In genomic region chr6:159106627-159107241, GRCh38 we compare ENCODE assay signal across 8 cellular contexts.
A peak's percentile ranks its signal among the peaks of the same experiment; 100 is the strongest.
DNase-seq lines count a peak whose midpoint lies in the region; ATAC-seq and TF ChIP-seq lines count a peak whose summit lies in the region.

No MANE protein-coding gene starts in this region.

- H3K4me3 Mint-ChIP-seq in CD4-positive, CD25-positive, alpha-beta regulatory T cell = peak overlapping the region; percentile 66 to 84 (median 82)

- H3K27ac Mint-ChIP-seq in CD4-positive, CD25-positive, alpha-beta regulatory T cell = peak overlapping the region; percentile 88 to 98 (median 92)

- DNase-seq in CD4-positive, CD25-positive, alpha-beta regulatory T cell = peak; percentile 82 to 97 (median 94)
- peak in 2 of 3 donors; percentile 90 to 95 for DNase-seq in Peyer's patch
- peak; percentile 82 for DNase-seq in activated T-helper 1 cell treated with Interleukin-2 at 50 U/mL for 16 hours (ENCODE audit: low read depth)
- DNase-seq in glomerular endothelial cell (ENCODE audit: extremely low read depth, low read depth, low spot score) = peak; percentile 44
- peak in 8 of 10 donors; percentile 53 to 95 (median 78) for DNase-seq in posterior cingulate gyrus
- DNase-seq in uterus = peak; percentile 49 to 52

- no peaks in the 10 kb centered on the region for H3K36me3 ChIP-seq in CD4-positive, CD25-positive, alpha-beta regulatory T cell (ENCODE audit: control insufficient read depth, insufficient read depth, low read length)
- H3K36me3 ChIP-seq in Peyer's patch = no peaks in the 10 kb centered on the region
- H3K36me3 ChIP-seq in uterus = no peaks in the 10 kb centered on the region

- no peaks in the 10 kb centered on the region for H3K9me3 ChIP-seq in CD4-positive, CD25-positive, alpha-beta regulatory T cell (ENCODE audit: control insufficient read depth in 2 of 2, low read length in 2 of 2)
- H3K9me3 ChIP-seq in Peyer's patch (no peaks in the 10 kb centered on the region), uterus (no peaks in the 10 kb centered on the region)

- H3K27me3 ChIP-seq in CD4-positive, CD25-positive, alpha-beta regulatory T cell (ENCODE audit: control insufficient read depth, insufficient read depth, low read length) = no peaks in the 10 kb centered on the region
- H3K27me3 ChIP-seq in Peyer's patch (no peaks in the 10 kb centered on the region), uterus (no peaks in the 10 kb centered on the region)

- H3K4me1 Mint-ChIP-seq in CD4-positive, CD25-positive, alpha-beta regulatory T cell = peaks cover 22 to 90% (median 60%) of the 10 kb centered on the region in 4 donors

- intact Hi-C loops in posterior cingulate gyrus (cut with DNase I) (loop anchor here (10.0 kb wide), 1 partner anchor 102 kb away; the partner anchor contains the start of gene RSPH3), uterus (cut with DNase I; ENCODE audit: low total_unique reads) (loop anchor here (10.0 kb wide), 1 partner anchor 62 kb away; the partner anchor contains the start of gene TAGAP)

- ATAC-seq in CD4-positive, CD25-positive, alpha-beta regulatory T cell (ENCODE audit: low read depth in 2 of 2) = peak; percentile 80 to 82
- peak; percentile 89 for ATAC-seq in GM19328 (IDR thresholded peaks at IDR 0.05; ENCODE audit: unreplicated experiment)
- ATAC-seq in HG03442 (IDR thresholded peaks at IDR 0.05; ENCODE audit: unreplicated experiment) = peak; percentile 76

- TF ChIP-seq CTCF in Peyer's patch (IDR thresholded peaks at IDR 0.05) (no peak), uterus (IDR thresholded peaks at IDR 0.05) (no peak)

- H3K27ac ChIP-seq in CD4-positive, CD25-positive, alpha-beta regulatory T cell (ENCODE audit: insufficient read depth, low read length, poor library complexity, severe bottlenecking) = peak overlapping the region; percentile 92
- peak overlapping the region; percentile 56 to 81 (median 76) for H3K27ac ChIP-seq in Peyer's patch
- no peak overlapping the region for H3K27ac ChIP-seq in uterus

- no peaks in the 10 kb centered on the region for H3K9me3 Mint-ChIP-seq in CD4-positive, CD25-positive, alpha-beta regulatory T cell

- TF ChIP-seq POLR2A in Peyer's patch (IDR thresholded peaks at IDR 0.05) (no peak), uterus (IDR thresholded peaks at IDR 0.05) (no peak)

- H3K4me1 ChIP-seq in CD4-positive, CD25-positive, alpha-beta regulatory T cell (ENCODE audit: control insufficient read depth, insufficient read depth, low read length, poor library complexity, severe bottlenecking) = peaks cover 67% of the 10 kb centered on the region
- H3K4me1 ChIP-seq in Peyer's patch (peaks cover 0 to 26% (median 7%) of the 10 kb centered on the region in 4 donors), uterus (no peaks in the 10 kb centered on the region)

- H3K4me3 ChIP-seq in CD4-positive, CD25-positive, alpha-beta regulatory T cell (ENCODE audit: low read depth, low read length) = peak overlapping the region; percentile 87
- peak overlapping the region in 3 of 4 donors; percentile 18 to 27 (median 18) for H3K4me3 ChIP-seq in Peyer's patch
- H3K4me3 ChIP-seq in uterus = no peak overlapping the region

- no peaks in the 10 kb centered on the region for H3K36me3 Mint-ChIP-seq in CD4-positive, CD25-positive, alpha-beta regulatory T cell

- H3K27me3 Mint-ChIP-seq in CD4-positive, CD25-positive, alpha-beta regulatory T cell = no peaks in the 10 kb centered on the region

Comparison
In these comparisons a context has a peak if more than half of its experiments do, and no peak if none do; other contexts are left out.
1. DNase-seq: peak in every context shown above with its lines; median percentile 94 in CD4-positive, CD25-positive, alpha-beta regulatory T cell; 92 in Peyer's patch; 82 in activated T-helper 1 cell treated with Interleukin-2 at 50 U/mL for 16 hours; 78 in posterior cingulate gyrus; 50 in uterus; 44 in glomerular endothelial cell.
2. H3K27ac ChIP-seq: peak in CD4-positive, CD25-positive, alpha-beta regulatory T cell (single experiment) and Peyer's patch (4 of 4); none in uterus (0 of 2).
3. H3K4me3 ChIP-seq: peak in CD4-positive, CD25-positive, alpha-beta regulatory T cell (single experiment) and Peyer's patch (3 of 4); none in uterus (0 of 2).
4. Peak in every context shown above with its lines, with median percentiles within 50 percentile points of each other: ATAC-seq.